8 cellular contexts compared by ENCODE assay signal in genomic region chr13:87671031-87671823, GRCh38. TPM values are rescaled to one million over a fixed set of nuclear protein-coding genes. Genes with fewer than 3 reads are reported as not detected.
DNase-seq lines count a peak whose midpoint lies in the region; ATAC-seq and TF ChIP-seq lines count a peak whose summit lies in the region.

Gene SLITRK5 (plus strand): TSS chr13:87671371. CDS start chr13:87675389, 4,018 bp downstream.

- peak; percentile 93 for ATAC-seq in GM21528 (IDR thresholded peaks at IDR 0.05; ENCODE audit: low FRiP score, unreplicated experiment)
- peak; percentile 88 to 93 for ATAC-seq in upper lobe of left lung (ENCODE audit: low FRiP score in 2 of 2)

- TF ChIP-seq EP300 in upper lobe of left lung (IDR thresholded peaks at IDR 0.05): no peak

- H3K27me3 ChIP-seq in upper lobe of left lung: peaks cover 0 to 27% (median 9%) of the 10 kb centered on the region in 4 donors

- no peak for TF ChIP-seq POLR2A in upper lobe of left lung (IDR thresholded peaks at IDR 0.05)

- H3K4me1 ChIP-seq in upper lobe of left lung: peaks cover 24 to 40% (median 28%) of the 10 kb centered on the region in 4 donors

- H3K36me3 Mint-ChIP-seq in glutamatergic neuron (ENCODE audit: unreplicated experiment) (peaks cover under 1% of the 10 kb centered on the region), osteocyte (ENCODE audit: unreplicated experiment) (no peaks in the 10 kb centered on the region)

- DNase-seq in DMS153 treated with DMSO at 0.1 percent for 48 hours (lab: John Stamatoyannopoulos, UW; ENCODE audit: unreplicated experiment) (peak; percentile 39), HuH-7 (ENCODE audit: low spot score) (peak; percentile 65), RPMI7951 (ENCODE audit: low read depth) (peak; percentile 32), glutamatergic neuron (peak; percentile 95), osteocyte (ENCODE audit: extremely low spot score, unreplicated experiment) (peak; percentile 94), upper lobe of left lung (peak; percentile 78 to 93)
- DNase-seq in activated naive CD4-positive, alpha-beta T cell treated with anti-CD3 and anti-CD28 coated beads, Interleukin-2, amount 50 U/mL, for 16 hours: peak; percentile 51

- H3K4me3 Mint-ChIP-seq in glutamatergic neuron (ENCODE audit: unreplicated experiment): peak within 1 kb of the TSS; percentile 91
- H3K4me3 Mint-ChIP-seq in osteocyte (ENCODE audit: unreplicated experiment): peak within 1 kb of the TSS; percentile 85

- H3K9me3 ChIP-seq in upper lobe of left lung: no peaks in the 10 kb centered on the region

- H3K4me1 Mint-ChIP-seq in glutamatergic neuron (ENCODE audit: low read depth, unreplicated experiment) (peaks cover 8% of the 10 kb centered on the region), osteocyte (ENCODE audit: unreplicated experiment) (peaks cover 22% of the 10 kb centered on the region)

- peaks cover 18% of the 10 kb centered on the region for H3K27me3 Mint-ChIP-seq in glutamatergic neuron (ENCODE audit: unreplicated experiment)
- H3K27me3 Mint-ChIP-seq in osteocyte (ENCODE audit: unreplicated experiment): peaks cover 36% of the 10 kb centered on the region

- H3K4me3 ChIP-seq in upper lobe of left lung: peak within 1 kb of the TSS; percentile 27 to 57 (median 49)

- no peak within 1 kb of the TSS for H3K27ac ChIP-seq in upper lobe of left lung

- 1 to 2% methylated on average over 24 to 51 of the region's 51 CpGs for WGBS in upper lobe of left lung, 2 donors

- peak within 1 kb of the TSS; percentile 78 for H3K27ac Mint-ChIP-seq in glutamatergic neuron (ENCODE audit: unreplicated experiment)
- H3K27ac Mint-ChIP-seq in osteocyte (ENCODE audit: unreplicated experiment): peak within 1 kb of the TSS; percentile 38

- no peaks in the 10 kb centered on the region for H3K36me3 ChIP-seq in upper lobe of left lung

- TF ChIP-seq CTCF in glutamatergic neuron (IDR thresholded peaks at IDR 0.05; ENCODE audit: partially characterized antibody, unreplicated experiment) (peak; percentile 78), osteocyte (IDR thresholded peaks at IDR 0.05) (peak; percentile 97), upper lobe of left lung (IDR thresholded peaks at IDR 0.05) (peak; percentile 35 to 69 (median 54))

- peaks cover 13% of the 10 kb centered on the region for H3K9me3 Mint-ChIP-seq in glutamatergic neuron (ENCODE audit: unreplicated experiment)
- H3K9me3 Mint-ChIP-seq in osteocyte (ENCODE audit: unreplicated experiment): no peaks in the 10 kb centered on the region

RNA-seq across cellular contexts. Expression of gene SLITRK5, which starts in this region (rescaled TPM):
- total RNA-seq in RPMI7951 (2014; rRNA removed; shearing (Covaris generic)): under 0.01 TPM in 1 of 2 replicates, not detected in the other
- total RNA-seq in glutamatergic neuron (ENCODE audit: unreplicated experiment): 1.8 TPM
- total RNA-seq in osteocyte: 0.08 and 0.13 TPM in 2 replicates
- total RNA-seq in upper lobe of left lung: under 1 TPM in 5 of 6 donors, not detected in 1; under 0.01 to 0.49 (median 0.03) TPM

Comparison
In these comparisons a context has a peak if more than half of its experiments do, and no peak if none do; other contexts are left out.
1. Peak in DNase-seq in RPMI7951; RNA of the gene not detected or under 1 TPM.
2. Peak in DNase-seq in osteocyte; RNA of the gene not detected or under 1 TPM.
3. Peak in DNase-seq, ATAC-seq and H3K4me3 ChIP-seq in upper lobe of left lung; RNA of the gene not detected or under 1 TPM.
4. DNase-seq: peak in every context shown above with its lines; median percentile 95 in glutamatergic neuron; 94 in osteocyte; 86 in upper lobe of left lung; 65 in HuH-7; 51 in activated naive CD4-positive, alpha-beta T cell treated with anti-CD3 and anti-CD28 coated beads, Interleukin-2, amount 50 U/mL, for 16 hours; 39 in DMS153 treated with DMSO at 0.1 percent for 48 hours; 32 in RPMI7951.